ENCODE assay signal across 2 cellular contexts in the genomic region with DNA sequence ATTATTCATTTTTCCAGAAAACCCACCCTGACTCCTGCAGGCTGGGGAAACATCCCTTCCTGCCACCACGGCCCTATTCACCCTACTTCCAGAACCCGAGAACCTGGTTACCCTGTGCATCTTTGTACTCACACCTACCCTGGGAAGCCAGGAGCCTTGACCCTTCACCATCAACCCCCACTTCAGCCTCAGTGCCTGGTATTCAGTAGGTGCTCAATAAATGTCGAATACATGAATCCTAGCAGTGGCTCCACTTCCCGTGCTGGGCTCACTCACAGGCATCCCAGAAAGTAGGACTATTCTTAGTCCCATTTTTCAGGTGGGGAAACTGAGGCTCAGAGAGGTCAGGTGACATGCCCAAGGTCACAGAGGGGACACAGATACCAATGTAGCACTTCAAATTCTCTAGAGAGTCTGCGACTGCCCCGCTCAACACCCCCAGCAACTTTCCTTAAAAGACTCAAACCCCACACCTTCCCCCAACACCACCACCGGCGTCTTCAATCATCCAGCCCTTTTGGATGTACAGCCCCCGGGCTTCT.
A peak's percentile ranks its signal among the peaks of the same experiment; 100 is the strongest.
TF ChIP-seq lines count a peak whose summit lies in the region.

No MANE protein-coding gene starts in this region.

TF ChIP-seq in HepG2, 621 proteins besides CTCF, POLR2A, EP300 and RAD21:
- 0 out of 2 replicates have a peak, but pooled peaks have one; percentile 22 for TF ChIP-seq ZNF629 (CRISPR knock-in tag; conservative IDR thresholded peaks at IDR 0.05)
- TF ChIP-seq ZNF260 (CRISPR knock-in tag; IDR thresholded peaks at IDR 0.05; ENCODE audit: borderline replicate concordance, low read depth), result no peak

TF ChIP-seq in K562, 482 proteins besides CTCF, POLR2A, EP300 and RAD21:
- TF ChIP-seq GABPB1 (CRISPR knock-in tag; IDR thresholded peaks at IDR 0.05) (0 out of 2 replicates have a peak, but pooled peaks have one; percentile 22), ESRRA (IDR thresholded peaks at IDR 0.05; ENCODE audit: borderline replicate concordance, low read depth) (peak; percentile 90), ZKSCAN8 (CRISPR knock-in tag; IDR thresholded peaks at IDR 0.05) (peak; percentile 94), RBBP5 (IDR thresholded peaks at IDR 0.05; ENCODE audit: borderline replicate concordance, insufficient read depth, low read length, poor library complexity, severe bottlenecking) (no peak), HDGF (IDR thresholded peaks at IDR 0.05) (no peak), RBM25 (IDR thresholded peaks at IDR 0.05; ENCODE audit: low read depth, low read length, severe bottlenecking) (peak; percentile 85), BCOR (IDR thresholded peaks at IDR 0.05) (peak; percentile 69)
- TF ChIP-seq, protein P1, sequence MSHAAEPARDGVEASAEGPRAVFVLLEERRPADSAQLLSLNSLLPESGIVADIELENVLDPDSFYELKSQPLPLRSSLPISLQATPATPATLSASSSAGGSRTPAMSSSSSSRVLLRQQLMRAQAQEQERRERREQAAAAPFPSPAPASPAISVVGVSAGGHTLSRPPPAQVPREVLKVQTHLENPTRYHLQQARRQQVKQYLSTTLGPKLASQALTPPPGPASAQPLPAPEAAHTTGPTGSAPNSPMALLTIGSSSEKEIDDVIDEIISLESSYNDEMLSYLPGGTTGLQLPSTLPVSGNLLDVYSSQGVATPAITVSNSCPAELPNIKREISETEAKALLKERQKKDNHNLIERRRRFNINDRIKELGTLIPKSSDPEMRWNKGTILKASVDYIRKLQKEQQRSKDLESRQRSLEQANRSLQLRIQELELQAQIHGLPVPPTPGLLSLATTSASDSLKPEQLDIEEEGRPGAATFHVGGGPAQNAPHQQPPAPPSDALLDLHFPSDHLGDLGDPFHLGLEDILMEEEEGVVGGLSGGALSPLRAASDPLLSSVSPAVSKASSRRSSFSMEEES (CRISPR knock-in tag; IDR thresholded peaks at IDR 0.05), result no peak
